8 cellular contexts compared by ENCODE assay signal in genomic region chr1:151839457-151840409, GRCh38. TPM values are rescaled to one million over a fixed set of nuclear protein-coding genes. Genes with fewer than 3 reads are reported as not detected.
A peak's percentile ranks its signal among the peaks of the same experiment; 100 is the strongest.
DNase-seq lines count a peak whose midpoint lies in the region; ATAC-seq and TF ChIP-seq lines count a peak whose summit lies in the region.

Gene C2CD4D, minus strand, starts transcription at chr1:151839820. Its CDS starts 831 bp downstream, at chr1:151838989.

- TF ChIP-seq CTCF in omental fat pad (IDR thresholded peaks at IDR 0.05) = no peak
- no peak for TF ChIP-seq CTCF in tibial artery (IDR thresholded peaks at IDR 0.05)

- H3K27ac ChIP-seq in tibial artery = no peak within 1 kb of the TSS

- ATAC-seq in omental fat pad (ENCODE audit: low FRiP score) = peak; percentile 69
- no peak for ATAC-seq in HG03175 (IDR thresholded peaks at IDR 0.05; ENCODE audit: unreplicated experiment)

- peaks cover 0 to 32% (median 26%) of the 10 kb centered on the region in 4 donors for H3K4me1 ChIP-seq in tibial artery

- no peaks in the 10 kb centered on the region for H3K9me3 ChIP-seq in tibial artery

- H3K36me3 ChIP-seq in tibial artery = no peaks in the 10 kb centered on the region

- peak within 1 kb of the TSS; percentile 46 to 53 for H3K4me3 ChIP-seq in tibial artery

- intact Hi-C loops in tibial artery (cut with DNase I; ENCODE audit: low total_unique reads) = no loop called here

- H3K27me3 ChIP-seq in tibial artery = peaks cover 0 to 51% of the 10 kb centered on the region in 2 donors

- DNase-seq in GM19240 (ENCODE audit: insufficient read length, low spot score) (peak; percentile 36), NCI-H526 treated with DMSO at 0.1 percent for 48 hours (lab: John Stamatoyannopoulos, UW) (peak; percentile 98), activated gamma-delta T cell (lab: John Stamatoyannopoulos, UW) (peak; percentile 52), globus pallidus (ENCODE audit: low spot score) (peak; percentile 95), omental fat pad (ENCODE audit: low spot score) (no peak), tibial artery (peak in 1 of 2 donors; percentile 19), NCI-H82 treated with DMSO at 0.1 percent for 48 hours (lab: John Stamatoyannopoulos, UW; ENCODE audit: unreplicated experiment) (no peak)

RNA-seq across cellular contexts. Expression of gene C2CD4D, which starts in this region (rescaled TPM):
- total RNA-seq in omental fat pad = 1 to 10 TPM in 1 of 4 donors, not detected in 3; 1.9 TPM

Comparison
In these comparisons a context has a peak if more than half of its experiments do, and no peak if none do; other contexts are left out.
1. DNase-seq: peak in GM19240 (single experiment), NCI-H526 treated with DMSO at 0.1 percent for 48 hours (single experiment), activated gamma-delta T cell (single experiment) and globus pallidus (single experiment); none in omental fat pad (single experiment) and NCI-H82 treated with DMSO at 0.1 percent for 48 hours (single experiment).